20 cellular contexts compared by ENCODE assay signal in the genomic region with DNA sequence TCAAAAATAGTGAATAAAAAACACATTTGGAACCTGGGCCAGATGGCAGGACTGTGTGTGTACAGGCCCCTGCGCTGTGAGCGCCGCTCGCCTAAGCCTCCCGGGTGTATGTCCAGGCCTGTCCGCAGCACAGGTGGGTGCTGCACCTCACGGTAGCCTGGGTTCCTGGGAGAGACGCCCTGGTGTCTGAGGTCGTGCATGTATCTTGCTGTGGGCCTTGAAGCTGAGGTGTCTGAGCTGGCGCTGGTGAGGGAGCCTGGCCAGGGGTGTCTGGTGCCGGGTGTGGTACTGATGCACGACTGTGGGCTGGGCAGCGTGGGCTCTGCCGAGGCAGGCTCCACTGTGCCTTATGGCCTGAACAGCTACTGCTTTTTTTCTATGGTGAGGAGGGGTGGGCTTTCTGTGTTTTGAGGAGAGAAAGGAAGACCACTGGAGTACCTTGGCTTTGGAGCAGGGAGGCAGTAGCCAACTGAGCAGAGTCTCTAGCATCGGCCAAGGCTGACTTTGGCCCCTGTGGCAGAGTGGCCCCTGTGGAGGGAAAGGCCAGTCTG. TPM values are rescaled to one million over a fixed set of nuclear protein-coding genes. Genes with fewer than 3 reads are reported as not detected.
DNase-seq lines count a peak whose midpoint lies in the region; ATAC-seq and TF ChIP-seq lines count a peak whose summit lies in the region.
"Had no signal": no experiment of that assay in that cellular context is flagged by ENCODE, and none has a peak within 500 bp of the region (broad histone marks: within the 10 kb centered on the region; RNA-seq: fewer than 3 reads in every experiment).

No MANE protein-coding gene starts in this region.

- TF ChIP-seq CTCF in 22Rv1 (IDR thresholded peaks at IDR 0.05) (no peak), Caco-2 (IDR thresholded peaks at IDR 0.05; ENCODE audit: insufficient read depth in 1 of 2, low read depth in 1 of 2, low read length in 1 of 2, severe bottlenecking in 1 of 2, unreplicated experiment in 1 of 2) (no peak), lower lobe of right lung (IDR thresholded peaks at IDR 0.05) (no peak), tibial artery (IDR thresholded peaks at IDR 0.05) (no peak)

- H3K27me3 Mint-ChIP-seq in Caco-2 (ENCODE audit: insufficient read depth, unreplicated experiment), result no peaks in the 10 kb centered on the region
- H3K27me3 Mint-ChIP-seq in activated naive CD8-positive, alpha-beta T cell treated with anti-CD3 and anti-CD28 coated beads for 36 hours, result no peaks in the 10 kb centered on the region
- H3K27me3 Mint-ChIP-seq: CD4-positive, alpha-beta memory T cell; stimulated activated memory B cell treated with anti-CD40 and anti-IgM and Interleukin-4, amounts not matched to agents 10 μg/mL and 1 μg/mL and 100 μg/mL, for 72 hours had no signal

- no peaks in the 10 kb centered on the region for H3K4me1 Mint-ChIP-seq in Caco-2 (ENCODE audit: low read depth, unreplicated experiment)
- peaks cover 22% of the 10 kb centered on the region for H3K4me1 Mint-ChIP-seq in activated naive CD8-positive, alpha-beta T cell treated with anti-CD3 and anti-CD28 coated beads for 36 hours
- H3K4me1 Mint-ChIP-seq: mesothelial cell of epicardium had no signal

- H3K4me1 ChIP-seq in Caco-2, result no peaks in the 10 kb centered on the region
- peaks cover 8% of the 10 kb centered on the region for H3K4me1 ChIP-seq in lower lobe of right lung
- H3K4me1 ChIP-seq in tibial artery, result peaks cover 0 to 25% (median 11%) of the 10 kb centered on the region in 4 donors

- H3K4me3 Mint-ChIP-seq in Caco-2 (ENCODE audit: unreplicated experiment), result no peak overlapping the region
- H3K4me3 Mint-ChIP-seq in activated naive CD8-positive, alpha-beta T cell treated with anti-CD3 and anti-CD28 coated beads for 36 hours, result no peak overlapping the region
- H3K4me3 Mint-ChIP-seq: CD4-positive, alpha-beta memory T cell; mesothelial cell of epicardium; natural killer cell; stimulated activated memory B cell treated with anti-CD40 and anti-IgM and Interleukin-4, amounts not matched to agents 10 μg/mL and 1 μg/mL and 100 μg/mL, for 72 hours had no signal

- intact Hi-C loops in Caco-2 (cut with micrococcal nuclease; ENCODE audit: unreplicated experiment) (no loop called here), lower lobe of right lung (cut with DNase I) (no loop called here), tibial artery (cut with DNase I; ENCODE audit: low total_unique reads) (no loop called here)

- POLR2A ChIA-PET in Caco-2 (lab: Charles Lee), result no interaction called here

- no peak for ATAC-seq in lower lobe of right lung
- ATAC-seq: heart right ventricle; left lobe of liver; natural killer cell; stimulated activated memory B cell treated with anti-CD40 and anti-IgM and Interleukin-4, amounts not matched to agents 10 μg/mL and 1 μg/mL and 100 μg/mL, for 72 hours had no signal

- H3K36me3 Mint-ChIP-seq in Caco-2 (ENCODE audit: insufficient read depth, unreplicated experiment), result peaks cover 77% of the 10 kb centered on the region
- H3K36me3 Mint-ChIP-seq in activated naive CD8-positive, alpha-beta T cell treated with anti-CD3 and anti-CD28 coated beads for 36 hours, result peaks cover 8% of the 10 kb centered on the region
- H3K36me3 Mint-ChIP-seq: natural killer cell had no signal

- H3K4me3 ChIP-seq in Caco-2 (ENCODE audit: low read depth, low read length) (no peak overlapping the region), lower lobe of right lung (no peak overlapping the region), tibial artery (no peak overlapping the region)
- H3K4me3 ChIP-seq: heart right ventricle, thyroid gland had no signal

- H3K9me3 Mint-ChIP-seq in Caco-2 (ENCODE audit: unreplicated experiment), result no peaks in the 10 kb centered on the region
- no peaks in the 10 kb centered on the region for H3K9me3 Mint-ChIP-seq in activated naive CD8-positive, alpha-beta T cell treated with anti-CD3 and anti-CD28 coated beads for 36 hours
- H3K9me3 Mint-ChIP-seq: mesothelial cell of epicardium; stimulated activated memory B cell treated with anti-CD40 and anti-IgM and Interleukin-4, amounts not matched to agents 10 μg/mL and 1 μg/mL and 100 μg/mL, for 72 hours had no signal

- H3K27me3 ChIP-seq in Caco-2 (replicated peaks; ENCODE audit: control insufficient read depth, insufficient read depth, low read length), result no peaks in the 10 kb centered on the region
- no peaks in the 10 kb centered on the region for H3K27me3 ChIP-seq in lower lobe of right lung (ENCODE audit: low read depth)
- H3K27me3 ChIP-seq in tibial artery, result no peaks in the 10 kb centered on the region
- H3K27me3 ChIP-seq: heart right ventricle, thyroid gland had no signal

- CTCF ChIA-PET in Caco-2 (lab: Charles Lee), result interaction anchor here (0.6 kb wide), 1 partner anchor 10 kb away, joined by 5 read pairs; a partner anchor contains a TSS

- no peaks in the 10 kb centered on the region for H3K9me3 ChIP-seq in Caco-2
- H3K9me3 ChIP-seq in lower lobe of right lung, result no peaks in the 10 kb centered on the region
- H3K9me3 ChIP-seq in tibial artery, result no peaks in the 10 kb centered on the region
- H3K9me3 ChIP-seq: heart right ventricle, thyroid gland had no signal

- peak overlapping the region; percentile 10; the same call in 1 of the 2 replicates for H3K27ac ChIP-seq in 22Rv1
- H3K27ac ChIP-seq in lower lobe of right lung, result no peak overlapping the region
- no peak overlapping the region for H3K27ac ChIP-seq in tibial artery
- H3K27ac ChIP-seq: thyroid gland had no signal

- no TSS peak for BruUV-seq in Caco-2 (replicated peaks; lab: Mats Ljungman, UMichigan)

- H3K36me3 ChIP-seq in Caco-2 (ENCODE audit: control insufficient read depth, insufficient read depth, low read length) (no peaks in the 10 kb centered on the region; the same call in 1 of the 2 replicates), lower lobe of right lung (peaks cover 34% of the 10 kb centered on the region), tibial artery (peaks cover 19 to 47% (median 33%) of the 10 kb centered on the region in 3 donors)

- H3K27ac Mint-ChIP-seq in Caco-2 (ENCODE audit: unreplicated experiment), result peak overlapping the region; percentile 53
- H3K27ac Mint-ChIP-seq in activated naive CD8-positive, alpha-beta T cell treated with anti-CD3 and anti-CD28 coated beads for 36 hours, result peak overlapping the region; percentile 40
- H3K27ac Mint-ChIP-seq: natural killer cell; stimulated activated memory B cell treated with anti-CD40 and anti-IgM and Interleukin-4, amounts not matched to agents 10 μg/mL and 1 μg/mL and 100 μg/mL, for 72 hours had no signal

- DNase-seq in Caco-2 (no peak), NOMO-1 (lab: John Stamatoyannopoulos, UW; ENCODE audit: unreplicated experiment in 2 of 2) (no peak), lower lobe of right lung (no peak), tibial artery (no peak)
- DNase-seq in activated naive CD8-positive, alpha-beta T cell treated with anti-CD3 and anti-CD28 coated beads for 36 hours, result no peak
- DNase-seq: activated effector memory CD4-positive, alpha-beta T cell treated with Interleukin-2 at 50 U/mL for 16 hours; CD4-positive, alpha-beta memory T cell; central memory CD4-positive, alpha-beta T cell; GOT3; heart right ventricle; natural killer cell; NCI-H146; NCI-H526 treated with DMSO at 0.1 percent for 48 hours; Right ventricle myocardium superior; SW 1271; thyroid gland had no signal

RNA-seq across cellular contexts. Expression of a gene that starts 4.2 kb away (rescaled TPM):
- total RNA-seq in Caco-2 (2022), result 39.9 and 45.7 TPM in 2 replicates
- 10 to 100 TPM; 63.4 to 66.6 TPM for total RNA-seq in activated naive CD8-positive, alpha-beta T cell treated with anti-CD3 and anti-CD28 coated beads for 36 hours
- total RNA-seq in lower lobe of right lung, result 77.2 TPM

RNA-seq across cellular contexts. Expression of a gene that starts 10.4 kb away (rescaled TPM):
- total RNA-seq in Caco-2 (2022), result 41.1 and 43.0 TPM in 2 replicates
- total RNA-seq in activated naive CD8-positive, alpha-beta T cell treated with anti-CD3 and anti-CD28 coated beads for 36 hours, result 100 to 1,000 TPM; 124 to 139 TPM
- total RNA-seq in lower lobe of right lung, result 70.4 TPM

RNA-seq across cellular contexts. Expression of a gene that starts 11.5 kb away (rescaled TPM):
- total RNA-seq in Caco-2 (2022) (365 and 385 TPM in 2 replicates), lower lobe of right lung (58.3 TPM)
- 100 to 1,000 TPM; 492 to 506 TPM for total RNA-seq in activated naive CD8-positive, alpha-beta T cell treated with anti-CD3 and anti-CD28 coated beads for 36 hours

RNA-seq across cellular contexts. Expression of a gene that starts 23.5 kb away (rescaled TPM):
- total RNA-seq in Caco-2 (2022), result not detected in 2 replicates
- total RNA-seq in activated naive CD8-positive, alpha-beta T cell treated with anti-CD3 and anti-CD28 coated beads for 36 hours, result not detected
- 0.77 TPM for total RNA-seq in lower lobe of right lung
- total RNA-seq: CD4-positive, alpha-beta memory T cell; left lobe of liver; mesothelial cell of epicardium had no signal

RNA-seq across cellular contexts. Expression of a gene that starts 47.4 kb away (rescaled TPM):
- 53.1 and 60.0 TPM in 2 replicates for total RNA-seq in Caco-2 (2022)
- total RNA-seq in activated naive CD8-positive, alpha-beta T cell treated with anti-CD3 and anti-CD28 coated beads for 36 hours, result 10 to 100 TPM; 42.6 to 47.0 TPM
- total RNA-seq in lower lobe of right lung, result 29.5 TPM
